Comparison of ENCODE assay signal across 8 cellular contexts in genomic region chr3:124281453-124282316, GRCh38.
DNase-seq lines count a peak whose midpoint lies in the region; ATAC-seq and TF ChIP-seq lines count a peak whose summit lies in the region.

No MANE protein-coding gene starts in this region.

- no peak for DNase-seq in BJ (ENCODE audit: low read depth)
- DNase-seq in HEK293T (ENCODE audit: extremely low spot score), result peak; percentile 38
- DNase-seq in RWPE1 (ENCODE audit: low spot score), result peak; percentile 30
- peak; percentile 34 to 71 for DNase-seq in cardiac muscle cell (ENCODE audit: low read depth in 1 of 2, low spot score in 1 of 2)
- DNase-seq in stimulated activated naive B cell treated with anti-CD40 and anti-IgM and Interleukin-4, amounts not matched to agents 10 μg/mL and 1 μg/mL and 100 μg/mL, for 72 hours, result no peak
- no peak for DNase-seq in epidermal melanocyte (ENCODE audit: insufficient read length, low spot score)

- no peaks in the 10 kb centered on the region for H3K9me3 ChIP-seq in cardiac muscle cell (ENCODE audit: low read depth)

- no peaks in the 10 kb centered on the region for H3K9me3 Mint-ChIP-seq in stimulated activated naive B cell treated with anti-CD40 and anti-IgM and Interleukin-4, amounts not matched to agents 10 μg/mL and 1 μg/mL and 100 μg/mL, for 72 hours

- CTCF ChIA-PET in BJ (lab: Yijun Ruan, JAX) (interaction anchor here (0.7 to 6.1 kb wide), 17 partner anchors 9 to 340 kb away, joined by 3 to 84 read pairs (median 5); partner anchors contain the start of gene KALRN), HEK293T (lab: Yijun Ruan, JAX) (interaction anchor here (0.5 to 1.4 kb wide), 5 partner anchors 35 to 345 kb away, joined by 3 to 9 read pairs (median 4); partner anchors contain the start of gene KALRN), RWPE1 (lab: Yijun Ruan, JAX) (interaction anchor here (0.6 to 1.4 kb wide), 8 partner anchors 9 to 575 kb away, joined by 3 to 5 read pairs (median 3); no protein-coding TSS in a partner anchor)

- H3K27me3 ChIP-seq in BJ (ENCODE audit: control insufficient read depth, insufficient read depth, low read length) (no peaks in the 10 kb centered on the region), cardiac muscle cell (no peaks in the 10 kb centered on the region)

- H3K4me1 ChIP-seq in cardiac muscle cell (ENCODE audit: low read depth), result peaks cover 12% of the 10 kb centered on the region

- H3K36me3 Mint-ChIP-seq in stimulated activated naive B cell treated with anti-CD40 and anti-IgM and Interleukin-4, amounts not matched to agents 10 μg/mL and 1 μg/mL and 100 μg/mL, for 72 hours, result no peaks in the 10 kb centered on the region

- peak; percentile 60 to 74 for ATAC-seq in stimulated activated naive B cell treated with anti-CD40 and anti-IgM and Interleukin-4, amounts not matched to agents 10 μg/mL and 1 μg/mL and 100 μg/mL, for 72 hours (replicated peaks)
- no peak for ATAC-seq in HG03571 (IDR thresholded peaks at IDR 0.05; ENCODE audit: unreplicated experiment)
- no peak for ATAC-seq in GM18907 (IDR thresholded peaks at IDR 0.05; ENCODE audit: unreplicated experiment)

- no peaks in the 10 kb centered on the region for H3K4me1 Mint-ChIP-seq in stimulated activated naive B cell treated with anti-CD40 and anti-IgM and Interleukin-4, amounts not matched to agents 10 μg/mL and 1 μg/mL and 100 μg/mL, for 72 hours

- no peaks in the 10 kb centered on the region for H3K36me3 ChIP-seq in BJ (ENCODE audit: control insufficient read depth, insufficient read depth, low read length)
- no peaks in the 10 kb centered on the region for H3K36me3 ChIP-seq in cardiac muscle cell

- POLR2A ChIA-PET in BJ (lab: Charles Lee), result interaction anchor here (0.6 kb wide), 1 partner anchor 627 kb away, joined by 12 read pairs; no protein-coding TSS in a partner anchor
- POLR2A ChIA-PET in HEK293T (lab: Yijun Ruan, JAX), result no interaction called here
- POLR2A ChIA-PET in RWPE1 (lab: Yijun Ruan, JAX; ENCODE audit: low non-redundant PET), result no interaction called here

- H3K4me3 ChIP-seq in BJ (ENCODE audit: low read depth, low read length), result no peak overlapping the region
- H3K4me3 ChIP-seq in cardiac muscle cell, result no peak overlapping the region

- peaks cover 8 to 11% of the 10 kb centered on the region in 2 donors for H3K27me3 Mint-ChIP-seq in stimulated activated naive B cell treated with anti-CD40 and anti-IgM and Interleukin-4, amounts not matched to agents 10 μg/mL and 1 μg/mL and 100 μg/mL, for 72 hours

- TF ChIP-seq CTCF in BJ (IDR thresholded peaks at IDR 0.05; ENCODE audit: insufficient read depth, low read depth, low read length), result peak; percentile 60
- TF ChIP-seq CTCF in RWPE1 (conservative IDR thresholded peaks at IDR 0.05; ENCODE audit: low read depth), result no peak
- TF ChIP-seq CTCF in cardiac muscle cell (IDR thresholded peaks at IDR 0.05; ENCODE audit: low read depth, low read length), result peak; percentile 69

- no peak overlapping the region for H3K27ac Mint-ChIP-seq in stimulated activated naive B cell treated with anti-CD40 and anti-IgM and Interleukin-4, amounts not matched to agents 10 μg/mL and 1 μg/mL and 100 μg/mL, for 72 hours

- H3K27ac ChIP-seq in RWPE1, result no peak overlapping the region
- H3K27ac ChIP-seq in cardiac muscle cell, result no peak overlapping the region

- no peak overlapping the region for H3K4me3 Mint-ChIP-seq in stimulated activated naive B cell treated with anti-CD40 and anti-IgM and Interleukin-4, amounts not matched to agents 10 μg/mL and 1 μg/mL and 100 μg/mL, for 72 hours

TF ChIP-seq in HEK293T, 16 proteins besides CTCF, POLR2A, EP300 and RAD21:
- TF ChIP-seq SUZ12 (IDR thresholded peaks at IDR 0.05) (no peak), BHLHE40 (IDR thresholded peaks at IDR 0.05; ENCODE audit: borderline replicate concordance) (no peak), ZNF384 (IDR thresholded peaks at IDR 0.05) (no peak), CTBP1 (IDR thresholded peaks at IDR 0.05; ENCODE audit: borderline replicate concordance) (no peak), NFRKB (IDR thresholded peaks at IDR 0.05) (no peak), SP1 (IDR thresholded peaks at IDR 0.05) (no peak), ELF4 (IDR thresholded peaks at IDR 0.05) (no peak), ARNT (IDR thresholded peaks at IDR 0.05) (no peak), FOXM1 (IDR thresholded peaks at IDR 0.05; ENCODE audit: borderline replicate concordance) (no peak), LEF1 (IDR thresholded peaks at IDR 0.05; ENCODE audit: borderline replicate concordance) (no peak), L3MBTL2 (conservative IDR thresholded peaks at IDR 0.05) (no peak), HDGF (IDR thresholded peaks at IDR 0.05; ENCODE audit: borderline replicate concordance) (no peak), FOXA1 (IDR thresholded peaks at IDR 0.05) (no peak), TARDBP (IDR thresholded peaks at IDR 0.05) (no peak), FOXK2 (IDR thresholded peaks at IDR 0.05) (no peak), PKNOX1 (IDR thresholded peaks at IDR 0.05) (no peak)

Comparison
In these comparisons a context has a peak if more than half of its experiments do, and no peak if none do; other contexts are left out.
1. DNase-seq: peak in HEK293T (single experiment), RWPE1 (single experiment) and cardiac muscle cell (2 of 2); none in BJ (single experiment), stimulated activated naive B cell treated with anti-CD40 and anti-IgM and Interleukin-4, amounts not matched to agents 10 μg/mL and 1 μg/mL and 100 μg/mL, for 72 hours (single experiment) and epidermal melanocyte (single experiment).
2. ATAC-seq: peak in stimulated activated naive B cell treated with anti-CD40 and anti-IgM and Interleukin-4, amounts not matched to agents 10 μg/mL and 1 μg/mL and 100 μg/mL, for 72 hours (2 of 2); none in HG03571 (single experiment) and GM18907 (single experiment).